Comparison of ENCODE assay signal across 8 cellular contexts in genomic region chr12:27779416-27779815, GRCh38. TPM values are rescaled to one million over a fixed set of nuclear protein-coding genes. Genes with fewer than 3 reads are reported as not detected.
A peak's percentile ranks its signal among the peaks of the same experiment; 100 is the strongest.
DNase-seq lines count a peak whose midpoint lies in the region; ATAC-seq and TF ChIP-seq lines count a peak whose summit lies in the region.

No MANE protein-coding gene starts in this region.

- H3K9me3 ChIP-seq in Loucy (ENCODE audit: insufficient read depth, low read depth, low read length), result no peaks in the 10 kb centered on the region

- H3K9me2 ChIP-seq in GM23338 (ENCODE audit: insufficient read depth) (no peaks in the 10 kb centered on the region), Loucy (replicated peaks; ENCODE audit: low read depth, low read length) (no peaks in the 10 kb centered on the region)

- H3K36me3 Mint-ChIP-seq in GM23338 (ENCODE audit: low read depth), result peaks cover 20% of the 10 kb centered on the region
- H3K36me3 Mint-ChIP-seq in activated CD8-positive, alpha-beta T cell treated with anti-CD3 and anti-CD28 coated beads for 36 hours (ENCODE audit: low read depth), result peaks cover 22% of the 10 kb centered on the region

- H3K27me3 ChIP-seq in GM23338 (ENCODE audit: insufficient read depth) (no peaks in the 10 kb centered on the region), Loucy (ENCODE audit: insufficient read depth, low read length, poor library complexity, severe bottlenecking) (no peaks in the 10 kb centered on the region)

- POLR2A ChIA-PET in activated CD8-positive, alpha-beta T cell treated with anti-CD3 and anti-CD28 coated beads for 36 hours (lab: Charles Lee), result interaction anchor here (1.1 to 2.9 kb wide), 6 partner anchors 10 to 85 kb away, joined by 3 to 19 read pairs (median 11); no protein-coding TSS in a partner anchor

- H3K4me1 ChIP-seq in GM23338 (ENCODE audit: insufficient read depth), result peaks cover 27% of the 10 kb centered on the region
- H3K4me1 ChIP-seq in Loucy (ENCODE audit: insufficient read depth, low read length, poor library complexity, severe bottlenecking), result peaks cover 30% of the 10 kb centered on the region

- no peaks in the 10 kb centered on the region for H3K9me3 Mint-ChIP-seq in GM23338
- H3K9me3 Mint-ChIP-seq in activated CD8-positive, alpha-beta T cell treated with anti-CD3 and anti-CD28 coated beads for 36 hours, result no peaks in the 10 kb centered on the region

- peak overlapping the region; percentile 99 for H3K9ac ChIP-seq in Loucy (ENCODE audit: low read depth, low read length, poor library complexity, severe bottlenecking)

- DNase-seq in NCI-H82 (lab: John Stamatoyannopoulos, UW) (peak; percentile 54), NCI-H82 treated with DMSO at 0.1 percent for 48 hours (lab: John Stamatoyannopoulos, UW; ENCODE audit: unreplicated experiment) (no peak), GM23338 (ENCODE audit: low spot score) (peak; percentile 41), fibroblast of pulmonary artery (ENCODE audit: low read depth) (peak; percentile 10), occipital lobe (lab: John Stamatoyannopoulos, UW) (peak; percentile 55), putamen (ENCODE audit: low spot score) (no peak)
- peak; percentile 35 for DNase-seq in activated CD8-positive, alpha-beta T cell treated with anti-CD3 and anti-CD28 coated beads for 36 hours

- H3K4me3 Mint-ChIP-seq in GM23338, result peak overlapping the region; percentile 79
- H3K4me3 Mint-ChIP-seq in activated CD8-positive, alpha-beta T cell treated with anti-CD3 and anti-CD28 coated beads for 36 hours, result peak overlapping the region; percentile 76

- H3K79me2 ChIP-seq in GM23338 (replicated peaks; ENCODE audit: insufficient read depth) (peaks cover 37% of the 10 kb centered on the region), Loucy (ENCODE audit: insufficient read depth, low read length) (peaks cover 42% of the 10 kb centered on the region)

- H3F3A ChIP-seq in GM23338 (replicated peaks; ENCODE audit: low read depth) (no peaks in the 10 kb centered on the region), Loucy (ENCODE audit: low read depth) (peaks cover 7% of the 10 kb centered on the region; the same call in 1 of the 2 replicates)

- H3K27ac Mint-ChIP-seq in GM23338, result peak overlapping the region; percentile 85
- H3K27ac Mint-ChIP-seq in activated CD8-positive, alpha-beta T cell treated with anti-CD3 and anti-CD28 coated beads for 36 hours, result peak overlapping the region; percentile 81

- H3K27ac ChIP-seq in GM23338 (ENCODE audit: low read depth), result peak overlapping the region; percentile 92

- H3K4me2 ChIP-seq in GM23338 (peak overlapping the region; percentile 97), Loucy (ENCODE audit: low read depth, low read length, poor library complexity, severe bottlenecking) (peak overlapping the region; percentile 100)

- no peaks in the 10 kb centered on the region for H3K36me3 ChIP-seq in GM23338 (ENCODE audit: insufficient read depth)
- H3K36me3 ChIP-seq in Loucy (ENCODE audit: insufficient read depth, low read length), result no peaks in the 10 kb centered on the region

- H4K20me1 ChIP-seq in GM23338 (replicated peaks; ENCODE audit: insufficient read depth), result no peaks in the 10 kb centered on the region
- H4K20me1 ChIP-seq in Loucy (ENCODE audit: insufficient read depth, low read length, poor library complexity, severe bottlenecking), result peaks cover 15% of the 10 kb centered on the region

- peaks cover 33% of the 10 kb centered on the region for H3K4me1 Mint-ChIP-seq in GM23338
- peaks cover 27% of the 10 kb centered on the region for H3K4me1 Mint-ChIP-seq in activated CD8-positive, alpha-beta T cell treated with anti-CD3 and anti-CD28 coated beads for 36 hours (ENCODE audit: low read depth)

- TF ChIP-seq CTCF in GM23338 (conservative IDR thresholded peaks at IDR 0.05; ENCODE audit: low read depth in 2 of 2) (no peak), Loucy (conservative IDR thresholded peaks at IDR 0.05; ENCODE audit: low read length) (no peak), fibroblast of pulmonary artery (IDR thresholded peaks at IDR 0.05; ENCODE audit: low read length, missing control alignments) (no peak)
- TF ChIP-seq CTCF in activated CD8-positive, alpha-beta T cell treated with anti-CD3 and anti-CD28 coated beads for 36 hours (IDR thresholded peaks at IDR 0.05), result no peak

- H2AFZ ChIP-seq in GM23338 (peak overlapping the region; percentile 96; the same call in 1 of the 2 replicates), Loucy (ENCODE audit: low read length) (peak overlapping the region; percentile 81)

- H3K4me3 ChIP-seq in GM23338 (peak overlapping the region; percentile 80), Loucy (ENCODE audit: low read length, poor library complexity, severe bottlenecking) (peak overlapping the region; percentile 99), fibroblast of pulmonary artery (replicated peaks; ENCODE audit: low read depth, low read length) (peak overlapping the region; percentile 76)

- CTCF ChIA-PET in activated CD8-positive, alpha-beta T cell treated with anti-CD3 and anti-CD28 coated beads for 36 hours (lab: Charles Lee), result interaction anchor here (0.5 to 2.3 kb wide), 8 partner anchors 9 to 558 kb away, joined by 3 to 11 read pairs (median 4); no protein-coding TSS in a partner anchor

- H3K27me3 Mint-ChIP-seq in GM23338 (ENCODE audit: insufficient read depth, low read depth, poor library complexity), result peaks cover 13% of the 10 kb centered on the region
- no peaks in the 10 kb centered on the region for H3K27me3 Mint-ChIP-seq in activated CD8-positive, alpha-beta T cell treated with anti-CD3 and anti-CD28 coated beads for 36 hours

- ATAC-seq in GM23338, result no peak
- peak; percentile 6 for ATAC-seq in activated CD8-positive, alpha-beta T cell treated with anti-CD3 and anti-CD28 coated beads for 36 hours

- intact Hi-C loops in activated CD8-positive, alpha-beta T cell treated with anti-CD3 and anti-CD28 coated beads for 36 hours (cut with micrococcal nuclease), result no loop called here

TF ChIP-seq in GM23338, 12 proteins besides CTCF, POLR2A, EP300 and RAD21:
- TF ChIP-seq ZNF331 (CRISPR knock-in tag; IDR thresholded peaks at IDR 0.05; ENCODE audit: low read depth), result no peak
- no peak for TF ChIP-seq STAT1 (IDR thresholded peaks at IDR 0.05; ENCODE audit: unreplicated experiment)
- TF ChIP-seq EZH2phosphoT487 (IDR thresholded peaks at IDR 0.05; ENCODE audit: unreplicated experiment), result no peak
- TF ChIP-seq JUNB (IDR thresholded peaks at IDR 0.05; ENCODE audit: unreplicated experiment), result no peak
- TF ChIP-seq ZNF114 (CRISPR knock-in tag; IDR thresholded peaks at IDR 0.05), result no peak

RNA-seq across cellular contexts. Expression of gene KLHL42, which starts 0.6 kb away (rescaled TPM):
- 25.8 and 33.2 TPM in 2 replicates for total RNA-seq in GM23338 (2014; rRNA removed; shearing (Covaris generic))
- 7.6 and 8.0 TPM in 2 replicates for polyA plus RNA-seq in GM23338 (2016; fragmentation: Nextera tagmentation; extraction: Ambion mirVana)
- 10 to 100 TPM; 10.2 to 11.3 TPM for total RNA-seq in activated CD8-positive, alpha-beta T cell treated with anti-CD3 and anti-CD28 coated beads for 36 hours
- total RNA-seq in occipital lobe, result 77.8 TPM

RNA-seq across cellular contexts. Expression of gene MANSC4, which starts 0.6 kb away (rescaled TPM):
- not detected in 2 replicates for total RNA-seq in GM23338 (2014; rRNA removed; shearing (Covaris generic))
- polyA plus RNA-seq in GM23338 (2016; fragmentation: Nextera tagmentation; extraction: Ambion mirVana), result not detected in 2 replicates
- not detected for total RNA-seq in activated CD8-positive, alpha-beta T cell treated with anti-CD3 and anti-CD28 coated beads for 36 hours
- 0.47 TPM for total RNA-seq in occipital lobe

Comparison
In these comparisons a context has a peak if more than half of its experiments do, and no peak if none do; other contexts are left out.
1. DNase-seq: peak in NCI-H82 (single experiment), GM23338 (single experiment), activated CD8-positive, alpha-beta T cell treated with anti-CD3 and anti-CD28 coated beads for 36 hours (single experiment), fibroblast of pulmonary artery (single experiment) and occipital lobe (single experiment); none in NCI-H82 treated with DMSO at 0.1 percent for 48 hours (single experiment) and putamen (single experiment).
2. Peak in every context shown above with its lines, with median percentiles within 50 percentile points of each other: H3K4me3 ChIP-seq.